In genomic region chr3:73203633-73204032, GRCh38 we compare ENCODE assay signal across 1 cellular context.
TF ChIP-seq lines count a peak whose summit lies in the region.

No MANE protein-coding gene starts in this region.

TF ChIP-seq in HepG2, 621 proteins besides CTCF, POLR2A, EP300 and RAD21 (continued from another document):
- TF ChIP-seq ZNF512B (CRISPR knock-in tag; IDR thresholded peaks at IDR 0.05; ENCODE audit: borderline replicate concordance) (no peak), SMYD3 (CRISPR knock-in tag; IDR thresholded peaks at IDR 0.05) (no peak), ZNF598 (CRISPR knock-in tag; IDR thresholded peaks at IDR 0.05; ENCODE audit: borderline replicate concordance) (no peak), FOXC1 (CRISPR knock-in tag; IDR thresholded peaks at IDR 0.05; ENCODE audit: borderline replicate concordance) (no peak), ZNF3 (CRISPR knock-in tag; IDR thresholded peaks at IDR 0.05) (no peak), ZBTB20 (CRISPR knock-in tag; IDR thresholded peaks at IDR 0.05; ENCODE audit: borderline replicate concordance, low read depth) (no peak), ATF7 (IDR thresholded peaks at IDR 0.05) (no peak), ATF7 (CRISPR knock-in tag; IDR thresholded peaks at IDR 0.05) (no peak), FOSL1 (CRISPR knock-in tag; IDR thresholded peaks at IDR 0.05; ENCODE audit: borderline replicate concordance) (no peak)
TF ChIP-seq in HepG2: peak in this region for 2.
